Comparison of ENCODE assay signal across 21 cellular contexts in the genomic region with DNA sequence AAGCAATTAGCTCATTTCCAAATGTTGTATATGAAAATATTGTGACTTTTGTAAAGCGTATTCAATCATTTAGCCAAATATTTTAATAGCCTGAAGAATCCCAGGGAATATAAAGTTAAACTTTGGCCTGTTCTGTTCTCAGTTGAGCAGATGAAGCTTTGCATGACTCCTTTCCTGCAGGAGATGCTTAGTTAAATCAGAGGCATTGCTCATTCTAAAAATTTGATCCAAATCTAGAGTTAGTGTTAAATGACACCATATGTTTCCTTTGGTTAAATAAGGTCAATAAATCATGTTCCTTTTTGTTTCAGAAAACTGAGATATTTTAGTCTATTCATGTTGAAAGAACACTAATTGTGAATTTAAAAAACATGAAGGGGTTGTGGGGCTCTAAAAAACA. TPM values are rescaled to one million over a fixed set of nuclear protein-coding genes. Genes with fewer than 3 reads are reported as not detected.
DNase-seq lines count a peak whose midpoint lies in the region; ATAC-seq, FAIRE-seq and TF ChIP-seq lines count a peak whose summit lies in the region.
"Had no signal": no experiment of that assay in that cellular context is flagged by ENCODE, and none has a peak within 500 bp of the region (broad histone marks: within the 10 kb centered on the region; RNA-seq: fewer than 3 reads in every experiment).

No MANE protein-coding gene starts in this region.

- H3K79me1 ChIP-seq in mesenchymal stem cell (replicated peaks; ENCODE audit: low read length, poor library complexity, severe bottlenecking) = no peaks in the 10 kb centered on the region

- FAIRE-seq in HepG2 (lab: Jason Lieb, UNC) = no peak
- FAIRE-seq: RCC 7860 had no signal

- TF ChIP-seq RAD21 in HepG2 (CRISPR knock-in tag; IDR thresholded peaks at IDR 0.05) = no peak

- ATAC-seq in HepG2 = no peak
- no peak for ATAC-seq in right lobe of liver
- ATAC-seq: HCT116 had no signal

- H2BK12ac ChIP-seq in mesenchymal stem cell (ENCODE audit: low read length in 2 of 2) = no peak overlapping the region

- H3K9me3 ChIP-seq in HepG2 (ENCODE audit: low read length) (no peaks in the 10 kb centered on the region), right lobe of liver (no peaks in the 10 kb centered on the region), adipocyte (ENCODE audit: control insufficient read depth, low read length) (no peaks in the 10 kb centered on the region), mesenchymal stem cell (ENCODE audit: control insufficient read depth, low read length) (no peaks in the 10 kb centered on the region), Karpas-422 (ENCODE audit: low read length) (no peaks in the 10 kb centered on the region)
- H3K9me3 ChIP-seq: MG63, SJCRH30 had no signal

- no peaks in the 10 kb centered on the region for H3K9me2 ChIP-seq in Karpas-422 (replicated peaks; ENCODE audit: insufficient read depth, low read length)

- no peak overlapping the region for H3K9ac ChIP-seq in HepG2 (ENCODE audit: insufficient read depth, low read depth, low read length)
- H3K9ac ChIP-seq in adipocyte (ENCODE audit: low read length) = no peak overlapping the region
- peak overlapping the region; percentile 45 for H3K9ac ChIP-seq in mesenchymal stem cell (ENCODE audit: low read length)
- H3K9ac ChIP-seq in Karpas-422 (ENCODE audit: low read length) = no peak overlapping the region

- TF ChIP-seq CTCF in HepG2 (CRISPR knock-in tag; IDR thresholded peaks at IDR 0.05) (no peak), right lobe of liver (IDR thresholded peaks at IDR 0.05) (no peak)

- POLR2A ChIA-PET in HepG2 (lab: Yijun Ruan, JAX) = interaction anchor here (1.0 kb wide), 2 partner anchors 14 to 24 kb away, joined by 5 to 6 read pairs; no protein-coding TSS in a partner anchor

- no peak overlapping the region for H2BK15ac ChIP-seq in mesenchymal stem cell (ENCODE audit: low read depth, poor library complexity, severe bottlenecking)

- peak overlapping the region; percentile 11 for H3K27ac ChIP-seq in HepG2 (ENCODE audit: extremely low read length, insufficient read depth, low read length)
- no peak overlapping the region for H3K27ac ChIP-seq in right lobe of liver
- H3K27ac ChIP-seq in mesenchymal stem cell (ENCODE audit: low read length, poor library complexity, severe bottlenecking) = no peak overlapping the region
- no peak overlapping the region for H3K27ac ChIP-seq in Karpas-422 (ENCODE audit: low read length)
- H3K27ac ChIP-seq: SJCRH30 had no signal

- no peak for TF ChIP-seq EP300 in HepG2 (IDR thresholded peaks at IDR 0.05; ENCODE audit: low read depth in 2 of 2, low read length in 2 of 2)
- no peak for TF ChIP-seq EP300 in HepG2 (CRISPR knock-in tag; IDR thresholded peaks at IDR 0.05; ENCODE audit: borderline replicate concordance)

- TF ChIP-seq POLR2A in HepG2 (IDR thresholded peaks at IDR 0.05; ENCODE audit: insufficient read depth in 1 of 2, low read depth in 2 of 2, low read length in 2 of 2) = no peak
- no peak for TF ChIP-seq POLR2A in right lobe of liver (IDR thresholded peaks at IDR 0.05)
- no peak for TF ChIP-seq POLR2A in erythroblast (IDR thresholded peaks at IDR 0.05; ENCODE audit: low read length)

- intact Hi-C loops in HepG2 (cut with micrococcal nuclease; ENCODE audit: unreplicated experiment) (no loop called here), right lobe of liver (cut with DNase I) (no loop called here)

- no peak overlapping the region for H3K4ac ChIP-seq in mesenchymal stem cell (ENCODE audit: low read depth in 1 of 2, low read length in 2 of 2)

- H4K8ac ChIP-seq in mesenchymal stem cell (ENCODE audit: low read length) = no peak overlapping the region

- no TSS peak for BruUV-seq in HepG2 (replicated peaks; lab: Mats Ljungman, UMichigan)

- no peak for DNase-seq in HepG2 (ENCODE audit: low spot score)
- DNase-seq in right lobe of liver = no peak
- DNase-seq in adipocyte (ENCODE audit: low read depth) = peak; percentile 65
- no peak for DNase-seq in mesenchymal stem cell
- no peak for DNase-seq in iPS-NIHi7 (ENCODE audit: extremely low spot score)
- DNase-seq in Karpas-422 = no peak
- no peak for DNase-seq in erythroblast (lab: John Stamatoyannopoulos, UW)
- DNase-seq: 8988T, GDM1, GOT3, Kasumi-1, MG63, NCI-H1417, NCI-H1694 treated with DMSO at 0.1 percent for 48 hours, NCI-H2081 treated with DMSO at 0.1 percent for 48 hours, NCI-H2171 treated with DMSO at 0.1 percent for 48 hours, NCI-H524 treated with DMSO at 0.1 percent for 48 hours, NCI-H82, SJCRH30 had no signal

- H3K4me1 ChIP-seq in HepG2 (ENCODE audit: insufficient read depth, low read length) = peaks cover 49% of the 10 kb centered on the region
- peaks cover 0 to 4% (median 0%) of the 10 kb centered on the region in 4 donors for H3K4me1 ChIP-seq in right lobe of liver
- peaks cover 17% of the 10 kb centered on the region for H3K4me1 ChIP-seq in adipocyte (ENCODE audit: control insufficient read depth, insufficient read depth, low read length)
- peaks cover 7% of the 10 kb centered on the region for H3K4me1 ChIP-seq in mesenchymal stem cell (ENCODE audit: control insufficient read depth, insufficient read depth, low read depth, low read length)
- peaks cover 4% of the 10 kb centered on the region for H3K4me1 ChIP-seq in Karpas-422 (ENCODE audit: low read length)
- H3K4me1 ChIP-seq: SJCRH30 had no signal

- no peak overlapping the region for H4K91ac ChIP-seq in mesenchymal stem cell (ENCODE audit: low read length)

- no peak overlapping the region for H2AK5ac ChIP-seq in mesenchymal stem cell (ENCODE audit: low read length, severe bottlenecking)

- H2AFZ ChIP-seq in HepG2 (ENCODE audit: low read length) (no peak overlapping the region), mesenchymal stem cell (ENCODE audit: low read depth, low read length) (no peak overlapping the region), Karpas-422 (ENCODE audit: low read length) (no peak overlapping the region)

- H4K20me1 ChIP-seq in HepG2 (ENCODE audit: insufficient read depth, low read length) (no peaks in the 10 kb centered on the region), Karpas-422 (ENCODE audit: insufficient read depth, low read depth, low read length) (no peaks in the 10 kb centered on the region)

- no peak overlapping the region for H2BK120ac ChIP-seq in mesenchymal stem cell (ENCODE audit: low read depth, low read length)

- H3K27me3 ChIP-seq in HepG2 (ENCODE audit: control insufficient read depth in 1 of 2, insufficient read depth in 2 of 2, low read length in 2 of 2) (no peaks in the 10 kb centered on the region), right lobe of liver (no peaks in the 10 kb centered on the region), adipocyte (replicated peaks; ENCODE audit: control insufficient read depth, insufficient read depth, low read length) (no peaks in the 10 kb centered on the region), mesenchymal stem cell (ENCODE audit: control insufficient read depth in 1 of 2, insufficient read depth in 1 of 2, low read length in 2 of 2) (no peaks in the 10 kb centered on the region), Karpas-422 (ENCODE audit: low read length) (0 out of 2 replicates have a peak, but pooled peaks cover 3% of the 10 kb centered on the region)
- H3K27me3 ChIP-seq: MG63, SJCRH30 had no signal

- no peak overlapping the region for H3K18ac ChIP-seq in mesenchymal stem cell (ENCODE audit: low read depth in 1 of 2, low read length in 2 of 2)

- no peak overlapping the region for H3K23ac ChIP-seq in mesenchymal stem cell (ENCODE audit: low read length in 2 of 2)

- H3K14ac ChIP-seq in mesenchymal stem cell (ENCODE audit: low read length in 2 of 2) = no peak overlapping the region

- no peaks in the 10 kb centered on the region for H3K36me3 ChIP-seq in HepG2 (replicated peaks in 1 of 2; ENCODE audit: control insufficient read depth in 1 of 2, insufficient read depth in 2 of 2, low read length in 2 of 2)
- no peaks in the 10 kb centered on the region for H3K36me3 ChIP-seq in right lobe of liver
- no peaks in the 10 kb centered on the region for H3K36me3 ChIP-seq in adipocyte (ENCODE audit: control insufficient read depth, insufficient read depth, low read length, severe bottlenecking)
- no peaks in the 10 kb centered on the region for H3K36me3 ChIP-seq in mesenchymal stem cell (ENCODE audit: control insufficient read depth in 1 of 2, insufficient read depth in 2 of 2, low read depth in 1 of 2, low read length in 2 of 2)
- H3K36me3 ChIP-seq in Karpas-422 (ENCODE audit: insufficient read depth, low read length) = no peaks in the 10 kb centered on the region
- H3K36me3 ChIP-seq: MG63, SJCRH30 had no signal

- H3K4me3 ChIP-seq in HepG2 (replicated peaks in 1 of 3; ENCODE audit: insufficient read depth in 1 of 3, low read depth in 2 of 3, low read length in 3 of 3) (no peak overlapping the region), right lobe of liver (no peak overlapping the region), adipocyte (ENCODE audit: low read length) (no peak overlapping the region), mesenchymal stem cell (ENCODE audit: insufficient read depth in 1 of 2, low read depth in 1 of 2, low read length in 2 of 2) (no peak overlapping the region), Karpas-422 (ENCODE audit: low read length) (no peak overlapping the region)
- H3K4me3 ChIP-seq: MG63, SJCRH30 had no signal

- in situ Hi-C loops in HepG2 (cut with HindIII; ENCODE audit: extremely low pct_ligation_motif_present, low pct_unique_long_range_greater_than_20kb) = no loop called here

- H3K79me2 ChIP-seq in HepG2 (ENCODE audit: insufficient read depth, low read length) (no peaks in the 10 kb centered on the region), Karpas-422 (ENCODE audit: low read length) (no peaks in the 10 kb centered on the region)

- no peak overlapping the region for H2BK5ac ChIP-seq in mesenchymal stem cell (ENCODE audit: low read depth, low read length, poor library complexity, severe bottlenecking)

- CTCF ChIA-PET in HepG2 (lab: Yijun Ruan, JAX; ENCODE audit: low intra/inter-chr PET ratio, low total read pairs) = no interaction called here

- WGBS in HepG2 (ENCODE audit: low lambda C conversion rate) = 94% methylated on average over 1 of the region's 1 CpG
- 100% methylated on average over 1 of the region's 1 CpG for WGBS in right lobe of liver (ENCODE audit: insufficient coverage, low coverage, low lambda C conversion rate, missing lambda C conversion rate)
- no CpG with 5 or more reads among the region's 1 CpG for WGBS in mesenchymal stem cell

- no peak overlapping the region for H3K4me2 ChIP-seq in HepG2 (ENCODE audit: low read depth, low read length)
- no peak overlapping the region for H3K4me2 ChIP-seq in mesenchymal stem cell (ENCODE audit: low read length, poor library complexity, severe bottlenecking)
- H3K4me2 ChIP-seq in Karpas-422 (ENCODE audit: low read depth, low read length, poor library complexity, severe bottlenecking) = no peak overlapping the region

RNA-seq across cellular contexts. Expression of a gene that starts 51.2 kb away (rescaled TPM):
- total RNA-seq in HepG2 (2016; rRNA removed; fragmentation: Illumina TruSeq; extraction: Trizol) = 4.2 and 7.5 TPM in 2 replicates
- 0.40 and 0.71 TPM in 2 replicates for total RNA-seq in HepG2 (2016; cell fraction: cytosol; rRNA removed; fragmentation: Illumina TruSeq; extraction: Trizol; ENCODE audit: low read depth)
- total RNA-seq in HepG2 (2016; cell fraction: insoluble cytoplasmic fraction; rRNA removed; fragmentation: Illumina TruSeq; extraction: Trizol) = 4.6 and 6.5 TPM in 2 replicates
- 2.8 and 3.6 TPM in 2 replicates for total RNA-seq in HepG2 (2016; cell fraction: membrane; rRNA removed; fragmentation: Illumina TruSeq; extraction: Trizol)
- 2.7 and 2.9 TPM in 2 replicates for total RNA-seq in HepG2 (2016; cell fraction: nucleus; rRNA removed; fragmentation: Illumina TruSeq; extraction: Trizol)
- polyA plus RNA-seq in HepG2 (2011; rRNA removed) = 0.41 and 0.50 TPM in 2 replicates
- polyA plus RNA-seq in HepG2 (2011; cell fraction: cytosol; rRNA removed) = 0.21 and 0.51 TPM in 2 replicates
- polyA plus RNA-seq in HepG2 (2011; cell fraction: nucleus; rRNA removed) = 0.18 and 0.52 TPM in 2 replicates
- polyA plus RNA-seq in HepG2 (2012) = 0.56 and 1.1 TPM in 2 replicates
- polyA plus RNA-seq in HepG2 (2016; cell fraction: cytosol; fragmentation: Illumina TruSeq; extraction: Trizol; ENCODE audit: low read depth) = 0.20 TPM in 2 replicates
- polyA plus RNA-seq in HepG2 (2016; cell fraction: insoluble cytoplasmic fraction; fragmentation: Illumina TruSeq; extraction: Trizol; ENCODE audit: low read depth) = 4.2 and 5.5 TPM in 2 replicates
- polyA plus RNA-seq in HepG2 (2016; cell fraction: membrane; fragmentation: Illumina TruSeq; extraction: Trizol; ENCODE audit: low read depth) = 1.1 and 1.2 TPM in 2 replicates
- 2.7 and 3.7 TPM in 2 replicates for polyA plus RNA-seq in HepG2 (2016; cell fraction: nucleus; fragmentation: Illumina TruSeq; extraction: Trizol; ENCODE audit: insufficient read depth, low read depth)
- polyA minus RNA-seq in HepG2 (2011; rRNA and poly(A)+ RNA removed; ENCODE audit: low replicate concordance) = 0.10 and 3.6 TPM in 2 replicates
- 0.99 and 1.6 TPM in 2 replicates for polyA minus RNA-seq in HepG2 (2011; cell fraction: cytosol; rRNA and poly(A)+ RNA removed)
- polyA minus RNA-seq in HepG2 (2011; cell fraction: nucleus; rRNA and poly(A)+ RNA removed) = 0.52 and 1.2 TPM in 2 replicates
- 100 to 1,000 TPM in 1 of 6 experiments, 10 to 100 TPM in 2, 1 to 10 TPM in 3; 1.6 to 106 (median 15.2) TPM for total RNA-seq in right lobe of liver
- polyA plus RNA-seq in mesenchymal stem cell (2013, experiment 1 of 2) = 0.22 TPM
- 0.19 TPM for polyA plus RNA-seq in mesenchymal stem cell (2013, experiment 2 of 2)
- 0.47 and 0.52 TPM in 2 replicates for total RNA-seq in Karpas-422 (2014; rRNA removed; shearing (Covaris generic); ENCODE audit: low replicate concordance)
- total RNA-seq: SJCRH30 had no signal
